Comparison of ENCODE assay signal across 1 cellular context in the genomic region with DNA sequence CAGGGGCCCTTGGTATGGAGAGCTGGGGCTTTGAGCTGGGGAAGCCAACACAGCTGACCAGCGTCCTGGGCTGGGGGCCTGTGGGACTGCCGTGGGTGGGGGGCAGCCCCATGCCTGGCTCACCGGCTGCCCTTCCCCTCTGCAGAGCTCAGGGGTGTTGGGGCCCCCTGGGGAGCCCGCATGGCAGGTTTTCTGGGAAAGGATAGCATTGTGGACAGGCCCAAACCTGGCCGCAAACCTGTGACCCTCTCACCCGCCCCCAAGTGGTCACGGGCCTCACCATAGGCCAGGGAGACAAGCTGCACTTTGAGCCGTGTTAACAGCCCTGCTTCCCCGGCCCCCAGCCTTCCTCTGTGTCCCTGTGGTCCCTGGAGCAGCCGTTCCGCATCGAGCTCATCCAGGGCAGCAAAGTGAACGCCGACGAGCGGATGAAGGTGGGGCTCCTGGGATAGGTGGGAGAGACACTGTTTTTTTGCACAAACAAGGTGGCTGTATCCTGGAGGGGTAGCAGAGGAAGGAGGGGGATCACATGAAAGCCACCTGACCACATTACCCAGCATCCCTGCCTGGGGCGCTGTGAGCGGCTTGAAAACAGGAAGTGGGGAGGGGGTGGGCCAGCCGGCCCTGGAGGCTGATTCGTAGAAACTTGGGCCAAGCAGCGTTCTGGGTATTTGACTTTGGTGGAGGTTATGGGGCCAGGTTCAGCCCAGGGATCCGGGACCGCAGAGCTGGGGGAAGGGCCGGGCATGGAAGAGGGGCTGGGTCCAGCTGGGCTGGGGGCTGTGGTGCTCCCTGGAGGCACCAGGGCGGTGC.
A peak's percentile ranks its signal among the peaks of the same experiment; 100 is the strongest.
TF ChIP-seq lines count a peak whose summit lies in the region.

No MANE protein-coding gene starts in this region.

TF ChIP-seq in HepG2, 621 proteins besides CTCF, POLR2A, EP300 and RAD21 (continued from another document and continues in another):
- TF ChIP-seq ZXDC (CRISPR knock-in tag; IDR thresholded peaks at IDR 0.05) (no peak), SAFB2 (CRISPR knock-in tag; IDR thresholded peaks at IDR 0.05; ENCODE audit: borderline replicate concordance, low read depth) (no peak; the same call in 1 of the 2 replicates), DNMT1 (CRISPR knock-in tag; IDR thresholded peaks at IDR 0.05) (no peak), ZNF543 (CRISPR knock-in tag; IDR thresholded peaks at IDR 0.05) (peak; percentile 85; the same call in 1 of the 2 replicates), HHEX (CRISPR knock-in tag; IDR thresholded peaks at IDR 0.05) (no peak), ZNF251 (CRISPR knock-in tag; IDR thresholded peaks at IDR 0.05) (no peak), RFX5 (IDR thresholded peaks at IDR 0.05; ENCODE audit: low read depth, low read length) (no peak; the same call in 1 of the 2 replicates), SMARCC2 (IDR thresholded peaks at IDR 0.05) (no peak), AHR (CRISPR knock-in tag; IDR thresholded peaks at IDR 0.05) (no peak), SIN3B (IDR thresholded peaks at IDR 0.05; ENCODE audit: low read length) (0 out of 2 replicates have a peak, but pooled peaks have one; percentile 18), ZNF281 (CRISPR knock-in tag; IDR thresholded peaks at IDR 0.05; ENCODE audit: borderline replicate concordance) (peak; percentile 81), ZNF598 (CRISPR knock-in tag; IDR thresholded peaks at IDR 0.05; ENCODE audit: borderline replicate concordance) (no peak), ZNF841 (CRISPR knock-in tag; IDR thresholded peaks at IDR 0.05; ENCODE audit: borderline replicate concordance) (no peak), ZSCAN30 (CRISPR knock-in tag; IDR thresholded peaks at IDR 0.05) (no peak), ZNF644 (CRISPR knock-in tag; IDR thresholded peaks at IDR 0.05; ENCODE audit: low read depth) (0 out of 2 replicates have a peak, but pooled peaks have one; percentile 6), ZNF724P (CRISPR knock-in tag; IDR thresholded peaks at IDR 0.05; ENCODE audit: borderline replicate concordance) (peak; percentile 13; the same call in 1 of the 2 replicates), NCOA1 (CRISPR knock-in tag; IDR thresholded peaks at IDR 0.05) (no peak), POGK (CRISPR knock-in tag; conservative IDR thresholded peaks at IDR 0.05) (peak; percentile 86), NFYC (CRISPR knock-in tag; IDR thresholded peaks at IDR 0.05) (peak; percentile 69), ATRX (CRISPR knock-in tag; IDR thresholded peaks at IDR 0.05; ENCODE audit: borderline replicate concordance) (no peak), ZNF337 (CRISPR knock-in tag; IDR thresholded peaks at IDR 0.05; ENCODE audit: borderline replicate concordance, low read depth) (no peak), ZNF777 (CRISPR knock-in tag; IDR thresholded peaks at IDR 0.05) (no peak), ZFP90 (CRISPR knock-in tag; IDR thresholded peaks at IDR 0.05; ENCODE audit: borderline replicate concordance) (peak; percentile 42; the same call in 1 of the 2 replicates), ZNF552 (CRISPR knock-in tag; IDR thresholded peaks at IDR 0.05; ENCODE audit: borderline replicate concordance) (0 out of 2 replicates have a peak, but pooled peaks have one; percentile 34), NFATC3 (CRISPR knock-in tag; IDR thresholded peaks at IDR 0.05) (no peak)
- TF ChIP-seq, protein P1, sequence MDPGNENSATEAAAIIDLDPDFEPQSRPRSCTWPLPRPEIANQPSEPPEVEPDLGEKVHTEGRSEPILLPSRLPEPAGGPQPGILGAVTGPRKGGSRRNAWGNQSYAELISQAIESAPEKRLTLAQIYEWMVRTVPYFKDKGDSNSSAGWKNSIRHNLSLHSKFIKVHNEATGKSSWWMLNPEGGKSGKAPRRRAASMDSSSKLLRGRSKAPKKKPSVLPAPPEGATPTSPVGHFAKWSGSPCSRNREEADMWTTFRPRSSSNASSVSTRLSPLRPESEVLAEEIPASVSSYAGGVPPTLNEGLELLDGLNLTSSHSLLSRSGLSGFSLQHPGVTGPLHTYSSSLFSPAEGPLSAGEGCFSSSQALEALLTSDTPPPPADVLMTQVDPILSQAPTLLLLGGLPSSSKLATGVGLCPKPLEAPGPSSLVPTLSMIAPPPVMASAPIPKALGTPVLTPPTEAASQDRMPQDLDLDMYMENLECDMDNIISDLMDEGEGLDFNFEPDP (CRISPR knock-in tag; conservative IDR thresholded peaks at IDR 0.05) = no peak
- TF ChIP-seq, protein P2, sequence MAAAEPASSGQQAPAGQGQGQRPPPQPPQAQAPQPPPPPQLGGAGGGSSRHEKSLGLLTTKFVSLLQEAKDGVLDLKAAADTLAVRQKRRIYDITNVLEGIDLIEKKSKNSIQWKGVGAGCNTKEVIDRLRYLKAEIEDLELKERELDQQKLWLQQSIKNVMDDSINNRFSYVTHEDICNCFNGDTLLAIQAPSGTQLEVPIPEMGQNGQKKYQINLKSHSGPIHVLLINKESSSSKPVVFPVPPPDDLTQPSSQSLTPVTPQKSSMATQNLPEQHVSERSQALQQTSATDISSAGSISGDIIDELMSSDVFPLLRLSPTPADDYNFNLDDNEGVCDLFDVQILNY (CRISPR knock-in tag; conservative IDR thresholded peaks at IDR 0.05) = no peak
- TF ChIP-seq, protein P3, sequence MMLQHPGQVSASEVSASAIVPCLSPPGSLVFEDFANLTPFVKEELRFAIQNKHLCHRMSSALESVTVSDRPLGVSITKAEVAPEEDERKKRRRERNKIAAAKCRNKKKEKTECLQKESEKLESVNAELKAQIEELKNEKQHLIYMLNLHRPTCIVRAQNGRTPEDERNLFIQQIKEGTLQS (CRISPR knock-in tag; IDR thresholded peaks at IDR 0.05) = no peak
- TF ChIP-seq, protein P4, sequence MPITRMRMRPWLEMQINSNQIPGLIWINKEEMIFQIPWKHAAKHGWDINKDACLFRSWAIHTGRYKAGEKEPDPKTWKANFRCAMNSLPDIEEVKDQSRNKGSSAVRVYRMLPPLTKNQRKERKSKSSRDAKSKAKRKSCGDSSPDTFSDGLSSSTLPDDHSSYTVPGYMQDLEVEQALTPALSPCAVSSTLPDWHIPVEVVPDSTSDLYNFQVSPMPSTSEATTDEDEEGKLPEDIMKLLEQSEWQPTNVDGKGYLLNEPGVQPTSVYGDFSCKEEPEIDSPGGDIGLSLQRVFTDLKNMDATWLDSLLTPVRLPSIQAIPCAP (CRISPR knock-in tag; IDR thresholded peaks at IDR 0.05; ENCODE audit: low read depth) = peak; percentile 74; the same call in 1 of the 2 replicates
- TF ChIP-seq, protein P5, sequence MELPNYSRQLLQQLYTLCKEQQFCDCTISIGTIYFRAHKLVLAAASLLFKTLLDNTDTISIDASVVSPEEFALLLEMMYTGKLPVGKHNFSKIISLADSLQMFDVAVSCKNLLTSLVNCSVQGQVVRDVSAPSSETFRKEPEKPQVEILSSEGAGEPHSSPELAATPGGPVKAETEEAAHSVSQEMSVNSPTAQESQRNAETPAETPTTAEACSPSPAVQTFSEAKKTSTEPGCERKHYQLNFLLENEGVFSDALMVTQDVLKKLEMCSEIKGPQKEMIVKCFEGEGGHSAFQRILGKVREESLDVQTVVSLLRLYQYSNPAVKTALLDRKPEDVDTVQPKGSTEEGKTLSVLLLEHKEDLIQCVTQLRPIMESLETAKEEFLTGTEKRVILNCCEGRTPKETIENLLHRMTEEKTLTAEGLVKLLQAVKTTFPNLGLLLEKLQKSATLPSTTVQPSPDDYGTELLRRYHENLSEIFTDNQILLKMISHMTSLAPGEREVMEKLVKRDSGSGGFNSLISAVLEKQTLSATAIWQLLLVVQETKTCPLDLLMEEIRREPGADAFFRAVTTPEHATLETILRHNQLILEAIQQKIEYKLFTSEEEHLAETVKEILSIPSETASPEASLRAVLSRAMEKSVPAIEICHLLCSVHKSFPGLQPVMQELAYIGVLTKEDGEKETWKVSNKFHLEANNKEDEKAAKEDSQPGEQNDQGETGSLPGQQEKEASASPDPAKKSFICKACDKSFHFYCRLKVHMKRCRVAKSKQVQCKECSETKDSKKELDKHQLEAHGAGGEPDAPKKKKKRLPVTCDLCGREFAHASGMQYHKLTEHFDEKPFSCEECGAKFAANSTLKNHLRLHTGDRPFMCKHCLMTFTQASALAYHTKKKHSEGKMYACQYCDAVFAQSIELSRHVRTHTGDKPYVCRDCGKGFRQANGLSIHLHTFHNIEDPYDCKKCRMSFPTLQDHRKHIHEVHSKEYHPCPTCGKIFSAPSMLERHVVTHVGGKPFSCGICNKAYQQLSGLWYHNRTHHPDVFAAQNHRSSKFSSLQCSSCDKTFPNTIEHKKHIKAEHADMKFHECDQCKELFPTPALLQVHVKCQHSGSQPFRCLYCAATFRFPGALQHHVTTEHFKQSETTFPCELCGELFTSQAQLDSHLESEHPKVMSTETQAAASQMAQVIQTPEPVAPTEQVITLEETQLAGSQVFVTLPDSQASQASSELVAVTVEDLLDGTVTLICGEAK (IDR thresholded peaks at IDR 0.05) = no peak
- TF ChIP-seq, protein P5 (CRISPR knock-in tag; IDR thresholded peaks at IDR 0.05) = peak; percentile 56
- TF ChIP-seq, protein P6, sequence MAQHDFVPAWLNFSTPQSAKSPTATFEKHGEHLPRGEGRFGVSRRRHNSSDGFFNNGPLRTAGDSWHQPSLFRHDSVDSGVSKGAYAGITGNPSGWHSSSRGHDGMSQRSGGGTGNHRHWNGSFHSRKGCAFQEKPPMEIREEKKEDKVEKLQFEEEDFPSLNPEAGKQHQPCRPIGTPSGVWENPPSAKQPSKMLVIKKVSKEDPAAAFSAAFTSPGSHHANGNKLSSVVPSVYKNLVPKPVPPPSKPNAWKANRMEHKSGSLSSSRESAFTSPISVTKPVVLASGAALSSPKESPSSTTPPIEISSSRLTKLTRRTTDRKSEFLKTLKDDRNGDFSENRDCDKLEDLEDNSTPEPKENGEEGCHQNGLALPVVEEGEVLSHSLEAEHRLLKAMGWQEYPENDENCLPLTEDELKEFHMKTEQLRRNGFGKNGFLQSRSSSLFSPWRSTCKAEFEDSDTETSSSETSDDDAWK (CRISPR knock-in tag; IDR thresholded peaks at IDR 0.05) = no peak
